Comparison of ENCODE assay signal across 8 cellular contexts in the genomic region with DNA sequence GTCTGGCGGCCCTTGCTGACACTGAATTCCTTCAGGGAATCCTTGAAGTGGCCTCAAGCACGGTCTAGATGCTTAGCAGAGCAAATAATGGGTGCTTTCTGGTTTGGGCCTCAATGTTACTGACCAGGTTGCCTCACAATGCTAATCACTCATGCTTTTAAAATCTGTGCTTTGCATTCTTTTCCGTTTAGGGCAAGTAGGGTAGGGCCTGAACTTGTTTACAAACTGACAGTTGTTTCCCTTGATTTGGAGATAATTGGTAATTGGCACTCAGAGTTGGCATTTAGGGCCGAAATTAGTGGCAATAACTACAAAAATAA. TPM values are rescaled to one million over a fixed set of nuclear protein-coding genes. Genes with fewer than 3 reads are reported as not detected.
DNase-seq lines count a peak whose midpoint lies in the region; ATAC-seq and TF ChIP-seq lines count a peak whose summit lies in the region.

No MANE protein-coding gene starts in this region.

- peaks cover 8% of the 10 kb centered on the region for H3K27me3 Mint-ChIP-seq in activated T-helper 1 cell treated with anti-CD3 and anti-CD28 coated beads, Interleukin-12 subunit alpha, Interleukin-12 subunit beta, Interleukin-2, Interleukin-4 antibody, amounts not matched to agents 30 ng/mL and 10 ng/mL and 1 ng/mL, durations not matched to agents 14 hours and 24 hours and 36 hours (ENCODE audit: insufficient read depth)

- H3K36me3 ChIP-seq in HAP-1 (replicated peaks) (peaks cover 15% of the 10 kb centered on the region), hepatocyte (replicated peaks; ENCODE audit: insufficient read depth, low read depth) (peaks cover 5% of the 10 kb centered on the region), skeletal muscle tissue (ENCODE audit: control insufficient read depth in 3 of 3, insufficient read depth in 3 of 3, low read length in 3 of 3) (peaks cover 0 to 11% (median 0%) of the 10 kb centered on the region in 3 donors)

- H3K9me2 ChIP-seq in hepatocyte (replicated peaks; ENCODE audit: insufficient read depth): no peaks in the 10 kb centered on the region

- no peaks in the 10 kb centered on the region for H3K9me3 ChIP-seq in HAP-1
- H3K9me3 ChIP-seq in hepatocyte (ENCODE audit: low read depth): no peaks in the 10 kb centered on the region
- no peaks in the 10 kb centered on the region for H3K9me3 ChIP-seq in skeletal muscle tissue (ENCODE audit: control insufficient read depth in 3 of 3, low read length in 3 of 3)

- H3K36me3 Mint-ChIP-seq in activated T-helper 1 cell treated with anti-CD3 and anti-CD28 coated beads, Interleukin-12 subunit alpha, Interleukin-12 subunit beta, Interleukin-2, Interleukin-4 antibody, amounts not matched to agents 30 ng/mL and 10 ng/mL and 1 ng/mL, durations not matched to agents 14 hours and 24 hours and 36 hours (ENCODE audit: low read depth): peaks cover 7% of the 10 kb centered on the region

- DNase-seq in HAP-1 (ENCODE audit: low spot score in 2 of 2) (no peak), hepatocyte (ENCODE audit: low spot score) (no peak), SW 1271 (lab: John Stamatoyannopoulos, UW) (no peak), UCSD-AML1 (lab: John Stamatoyannopoulos, UW; ENCODE audit: unreplicated experiment) (no peak)
- DNase-seq in activated T-helper 1 cell treated with anti-CD3 and anti-CD28 coated beads, Interleukin-12 subunit alpha, Interleukin-12 subunit beta, Interleukin-2, Interleukin-4 antibody, amounts not matched to agents 30 ng/mL and 10 ng/mL and 1 ng/mL, durations not matched to agents 14 hours and 24 hours and 36 hours (ENCODE audit: low spot score): no peak

- peak overlapping the region; percentile 91 to 99 (median 97) for H3K9ac ChIP-seq in skeletal muscle tissue (ENCODE audit: low read depth in 1 of 3, low read length in 3 of 3)

- H3K9me3 Mint-ChIP-seq in activated T-helper 1 cell treated with anti-CD3 and anti-CD28 coated beads, Interleukin-12 subunit alpha, Interleukin-12 subunit beta, Interleukin-2, Interleukin-4 antibody, amounts not matched to agents 30 ng/mL and 10 ng/mL and 1 ng/mL, durations not matched to agents 14 hours and 24 hours and 36 hours: no peaks in the 10 kb centered on the region

- WGBS in hepatocyte (ENCODE audit: low lambda C conversion rate, missing lambda C conversion rate): 21% methylated on average over 4 of the region's 4 CpGs

- H3K4me1 Mint-ChIP-seq in activated T-helper 1 cell treated with anti-CD3 and anti-CD28 coated beads, Interleukin-12 subunit alpha, Interleukin-12 subunit beta, Interleukin-2, Interleukin-4 antibody, amounts not matched to agents 30 ng/mL and 10 ng/mL and 1 ng/mL, durations not matched to agents 14 hours and 24 hours and 36 hours (ENCODE audit: low read depth): peaks cover 14% of the 10 kb centered on the region

- intact Hi-C loops in activated T-helper 1 cell treated with anti-CD3 and anti-CD28 coated beads, Interleukin-12 subunit alpha, Interleukin-12 subunit beta, Interleukin-2, Interleukin-4 antibody, amounts not matched to agents 30 ng/mL and 10 ng/mL and 1 ng/mL, durations not matched to agents 14 hours and 24 hours and 36 hours (cut with micrococcal nuclease): loop anchor here (2.0 kb wide), 2 partner anchors 388 to 428 kb away; a partner anchor contains a TSS

- H3K4me2 ChIP-seq in hepatocyte: peak overlapping the region; percentile 94

- H3K4me1 ChIP-seq in HAP-1: peaks cover 3% of the 10 kb centered on the region
- H3K4me1 ChIP-seq in hepatocyte (ENCODE audit: insufficient read depth): peaks cover 7% of the 10 kb centered on the region
- H3K4me1 ChIP-seq in skeletal muscle tissue (ENCODE audit: control insufficient read depth in 3 of 3, insufficient read depth in 3 of 3, low read length in 3 of 3): peaks cover 16 to 21% (median 19%) of the 10 kb centered on the region in 3 donors

- H3K27me3 ChIP-seq in HAP-1 (ENCODE audit: low read depth): no peaks in the 10 kb centered on the region
- H3K27me3 ChIP-seq in hepatocyte: no peaks in the 10 kb centered on the region
- no peaks in the 10 kb centered on the region for H3K27me3 ChIP-seq in skeletal muscle tissue (ENCODE audit: control insufficient read depth in 3 of 3, insufficient read depth in 3 of 3, low read length in 3 of 3)

- H3K4me3 Mint-ChIP-seq in activated T-helper 1 cell treated with anti-CD3 and anti-CD28 coated beads, Interleukin-12 subunit alpha, Interleukin-12 subunit beta, Interleukin-2, Interleukin-4 antibody, amounts not matched to agents 30 ng/mL and 10 ng/mL and 1 ng/mL, durations not matched to agents 14 hours and 24 hours and 36 hours: peak overlapping the region; percentile 89

- no peaks in the 10 kb centered on the region for H4K20me1 ChIP-seq in hepatocyte (ENCODE audit: insufficient read depth, poor library complexity, severe bottlenecking)

- H3K4me3 ChIP-seq in HAP-1 (peak overlapping the region; percentile 85), hepatocyte (peak overlapping the region; percentile 76), skeletal muscle tissue (ENCODE audit: low read length in 3 of 3) (peak overlapping the region; percentile 85 to 93 (median 86))

- H3K27ac Mint-ChIP-seq in activated T-helper 1 cell treated with anti-CD3 and anti-CD28 coated beads, Interleukin-12 subunit alpha, Interleukin-12 subunit beta, Interleukin-2, Interleukin-4 antibody, amounts not matched to agents 30 ng/mL and 10 ng/mL and 1 ng/mL, durations not matched to agents 14 hours and 24 hours and 36 hours: no peak overlapping the region

- H3K79me2 ChIP-seq in hepatocyte: peaks cover 58% of the 10 kb centered on the region

- H3K27ac ChIP-seq in hepatocyte (peak overlapping the region; percentile 81), skeletal muscle tissue (ENCODE audit: low read depth, low read length) (peak overlapping the region; percentile 98)

- in situ Hi-C loops in HAP-1 (cut with MboI; ENCODE audit: low sequenced_read_pairs): no loop called here

- no peak for TF ChIP-seq CTCF in hepatocyte (IDR thresholded peaks at IDR 0.05; ENCODE audit: poor library complexity)

- no peak for ATAC-seq in GM19455 (IDR thresholded peaks at IDR 0.05; ENCODE audit: unreplicated experiment)
- no peak for ATAC-seq in GM18907 (IDR thresholded peaks at IDR 0.05; ENCODE audit: unreplicated experiment)

- H2AFZ ChIP-seq in hepatocyte: peak overlapping the region; percentile 89

RNA-seq across cellular contexts. Expression of a gene that starts 1.4 kb away (rescaled TPM):
- total RNA-seq in activated T-helper 1 cell treated with anti-CD3 and anti-CD28 coated beads, Interleukin-12 subunit alpha, Interleukin-12 subunit beta, Interleukin-2, Interleukin-4 antibody, amounts not matched to agents 30 ng/mL and 10 ng/mL and 1 ng/mL, durations not matched to agents 14 hours and 24 hours and 36 hours: 33.6 and 35.7 TPM in 2 replicates
- total RNA-seq in hepatocyte: 32.2 and 32.8 TPM in 2 replicates
- 7.3 and 10.7 TPM in 2 replicates for polyA plus RNA-seq in hepatocyte
- 40.2 TPM for total RNA-seq in skeletal muscle tissue
